ENCODE assay signal across 9 cellular contexts in the genomic region with DNA sequence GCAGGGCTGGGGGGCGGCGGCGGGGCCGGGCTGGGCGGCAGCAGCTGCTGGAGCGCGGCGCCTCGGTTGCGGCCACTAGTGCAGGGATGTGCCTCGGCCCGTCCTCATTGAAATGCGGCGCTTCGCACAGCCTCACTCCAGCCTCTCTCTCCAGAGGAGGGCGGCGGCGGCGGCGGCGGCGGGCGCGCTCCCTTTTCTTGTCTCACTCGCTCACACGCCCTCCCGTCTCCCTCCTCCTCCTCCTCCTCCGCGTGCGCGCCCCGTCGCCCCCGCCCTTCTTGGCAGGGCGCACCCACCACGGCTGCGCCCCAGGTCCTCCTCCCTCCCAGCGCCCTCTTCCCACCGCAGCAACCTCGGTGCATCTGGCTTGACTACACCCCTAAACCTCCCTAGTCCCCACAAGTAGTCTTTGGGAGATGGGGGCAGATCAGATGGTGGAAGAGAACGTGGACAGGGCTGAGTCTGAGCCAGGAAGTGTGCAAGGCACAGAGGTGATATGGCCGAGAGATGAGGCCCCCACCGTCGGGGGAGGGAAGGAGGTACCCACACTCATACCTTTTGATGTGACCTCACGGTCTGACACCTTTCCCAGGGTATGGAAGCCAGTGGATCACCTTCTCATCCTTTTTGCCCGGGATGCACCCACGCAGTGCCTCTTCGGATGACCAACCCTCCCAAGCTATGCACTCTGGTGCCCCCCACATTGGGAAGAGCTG. TPM values are rescaled to one million over a fixed set of nuclear protein-coding genes. Genes with fewer than 3 reads are reported as not detected.
DNase-seq lines count a peak whose midpoint lies in the region; ATAC-seq and TF ChIP-seq lines count a peak whose summit lies in the region.
"Had no signal": no experiment of that assay in that cellular context is flagged by ENCODE, and none has a peak within 500 bp of the region (broad histone marks: within the 10 kb centered on the region; RNA-seq: fewer than 3 reads in every experiment).

Gene DCLK1 (minus strand): TSS at position 168 of the 716 bp plus-strand sequence.

- no peak within 1 kb of the TSS; the same call in 1 of the 2 replicates for H3K27ac ChIP-seq in SJCRH30
- H3K27ac ChIP-seq: epithelial cell of prostate had no signal

- no peaks in the 10 kb centered on the region for H3K36me3 ChIP-seq in SJCRH30

- peak; percentile 66 for ATAC-seq in omental fat pad (ENCODE audit: low FRiP score)
- ATAC-seq in GM21381 (IDR thresholded peaks at IDR 0.05; ENCODE audit: unreplicated experiment) = no peak
- no peak for ATAC-seq in HG03442 (IDR thresholded peaks at IDR 0.05; ENCODE audit: unreplicated experiment)

- no peak for TF ChIP-seq CTCF in fibroblast of villous mesenchyme (IDR thresholded peaks at IDR 0.05; ENCODE audit: insufficient read depth, low read depth, low read length)
- TF ChIP-seq CTCF in omental fat pad (IDR thresholded peaks at IDR 0.05) = no peak

- H3K4me1 ChIP-seq in SJCRH30 = no peaks in the 10 kb centered on the region; the same call in 1 of the 2 replicates

- DNase-seq in H4 (ENCODE audit: low spot score) (peak; percentile 9), SJCRH30 (peak; percentile 72 to 79), fibroblast of villous mesenchyme (ENCODE audit: low read depth) (no peak), omental fat pad (ENCODE audit: low spot score) (no peak), GM19238 (ENCODE audit: insufficient read length, low spot score) (no peak)
- DNase-seq in activated CD4-positive, alpha-beta T cell treated with anti-CD3 and anti-CD28 coated beads, Interleukin-2, amount 50 U/mL, for 48 hours = no peak

- H3K4me3 ChIP-seq in SJCRH30 (peak within 1 kb of the TSS; percentile 59), fibroblast of villous mesenchyme (ENCODE audit: low read depth, low read length) (peak within 1 kb of the TSS; percentile 26)

- H3K9me3 ChIP-seq in SJCRH30 (replicated peaks) = no peaks in the 10 kb centered on the region

- H3K27me3 ChIP-seq in SJCRH30 = peaks cover 11% of the 10 kb centered on the region

RNA-seq across cellular contexts. Expression of gene DCLK1, which starts in this region (rescaled TPM):
- total RNA-seq in H4 (2014; rRNA removed; shearing (Covaris generic)) = 0.97 and 2.9 TPM in 2 replicates
- 17.0 and 17.9 TPM in 2 replicates for total RNA-seq in SJCRH30 (2014; rRNA removed; shearing (Covaris generic))
- total RNA-seq in fibroblast of villous mesenchyme = 0.86 and 2.3 TPM in 2 replicates
- 100 to 1,000 TPM in 1 of 4 donors, 10 to 100 TPM in 3; 13.9 to 206 (median 30.5) TPM for total RNA-seq in omental fat pad

Comparison
In these comparisons a context has a peak if more than half of its experiments do, and no peak if none do; other contexts are left out.
1. DNase-seq: peak in H4 (single experiment) and SJCRH30 (2 of 2); none in fibroblast of villous mesenchyme (single experiment), omental fat pad (single experiment), GM19238 (single experiment) and activated CD4-positive, alpha-beta T cell treated with anti-CD3 and anti-CD28 coated beads, Interleukin-2, amount 50 U/mL, for 48 hours (0 of 2).